1 cellular context compared by ENCODE assay signal in the genomic region with DNA sequence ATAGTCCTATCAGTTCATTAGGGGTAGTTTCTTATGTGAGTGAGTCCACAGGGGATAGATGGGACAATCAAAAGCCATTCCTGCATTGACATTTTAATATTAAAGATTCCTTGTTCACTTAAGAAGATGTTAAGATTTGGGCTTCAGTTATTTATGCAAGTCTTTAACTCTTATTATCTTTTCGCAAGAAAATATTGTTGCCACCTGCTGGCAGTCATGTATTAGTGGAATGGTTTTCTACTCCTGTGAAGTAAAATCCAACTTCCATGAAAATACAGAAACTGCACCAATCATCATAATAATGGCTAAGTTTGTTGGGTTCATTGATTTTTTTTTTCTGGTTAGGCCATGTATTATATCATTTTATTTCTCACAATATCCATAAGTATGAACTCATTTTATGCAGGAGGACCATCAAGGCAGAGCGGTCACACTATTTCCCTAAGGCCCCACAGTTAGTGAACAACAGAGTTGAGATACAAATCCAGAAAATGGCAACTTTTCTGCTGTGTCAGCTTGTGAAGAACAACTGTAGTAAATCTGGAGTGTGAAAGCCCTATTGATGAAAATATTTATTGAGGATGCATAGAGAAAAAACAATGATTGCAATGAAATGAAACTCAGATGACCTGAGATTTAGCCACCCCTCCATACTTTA.
TF ChIP-seq lines count a peak whose summit lies in the region.

No MANE protein-coding gene starts in this region.

TF ChIP-seq in HCT116, 20 proteins besides CTCF, POLR2A, EP300 and RAD21 (continued from another document):
- TF ChIP-seq, protein P1, sequence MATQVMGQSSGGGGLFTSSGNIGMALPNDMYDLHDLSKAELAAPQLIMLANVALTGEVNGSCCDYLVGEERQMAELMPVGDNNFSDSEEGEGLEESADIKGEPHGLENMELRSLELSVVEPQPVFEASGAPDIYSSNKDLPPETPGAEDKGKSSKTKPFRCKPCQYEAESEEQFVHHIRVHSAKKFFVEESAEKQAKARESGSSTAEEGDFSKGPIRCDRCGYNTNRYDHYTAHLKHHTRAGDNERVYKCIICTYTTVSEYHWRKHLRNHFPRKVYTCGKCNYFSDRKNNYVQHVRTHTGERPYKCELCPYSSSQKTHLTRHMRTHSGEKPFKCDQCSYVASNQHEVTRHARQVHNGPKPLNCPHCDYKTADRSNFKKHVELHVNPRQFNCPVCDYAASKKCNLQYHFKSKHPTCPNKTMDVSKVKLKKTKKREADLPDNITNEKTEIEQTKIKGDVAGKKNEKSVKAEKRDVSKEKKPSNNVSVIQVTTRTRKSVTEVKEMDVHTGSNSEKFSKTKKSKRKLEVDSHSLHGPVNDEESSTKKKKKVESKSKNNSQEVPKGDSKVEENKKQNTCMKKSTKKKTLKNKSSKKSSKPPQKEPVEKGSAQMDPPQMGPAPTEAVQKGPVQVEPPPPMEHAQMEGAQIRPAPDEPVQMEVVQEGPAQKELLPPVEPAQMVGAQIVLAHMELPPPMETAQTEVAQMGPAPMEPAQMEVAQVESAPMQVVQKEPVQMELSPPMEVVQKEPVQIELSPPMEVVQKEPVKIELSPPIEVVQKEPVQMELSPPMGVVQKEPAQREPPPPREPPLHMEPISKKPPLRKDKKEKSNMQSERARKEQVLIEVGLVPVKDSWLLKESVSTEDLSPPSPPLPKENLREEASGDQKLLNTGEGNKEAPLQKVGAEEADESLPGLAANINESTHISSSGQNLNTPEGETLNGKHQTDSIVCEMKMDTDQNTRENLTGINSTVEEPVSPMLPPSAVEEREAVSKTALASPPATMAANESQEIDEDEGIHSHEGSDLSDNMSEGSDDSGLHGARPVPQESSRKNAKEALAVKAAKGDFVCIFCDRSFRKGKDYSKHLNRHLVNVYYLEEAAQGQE (IDR thresholded peaks at IDR 0.05; ENCODE audit: low read depth) = no peak
- TF ChIP-seq ZFX (IDR thresholded peaks at IDR 0.05) (no peak), SIN3A (IDR thresholded peaks at IDR 0.05; ENCODE audit: low read depth) (no peak), JUND (IDR thresholded peaks at IDR 0.05) (no peak), TCF7L2 (IDR thresholded peaks at IDR 0.05; ENCODE audit: borderline replicate concordance, extremely low read depth, insufficient read depth, insufficient read length) (no peak), EGR1 (IDR thresholded peaks at IDR 0.05; ENCODE audit: low read depth) (no peak), FOSL1 (IDR thresholded peaks at IDR 0.05; ENCODE audit: low read depth) (no peak), ELF1 (IDR thresholded peaks at IDR 0.05; ENCODE audit: borderline replicate concordance, low read depth) (no peak), CEBPB (IDR thresholded peaks at IDR 0.05; ENCODE audit: low read depth) (no peak), YY1 (IDR thresholded peaks at IDR 0.05; ENCODE audit: extremely low read depth, insufficient replicate concordance, low read depth, low read length) (no peak), SRF (IDR thresholded peaks at IDR 0.05; ENCODE audit: low read depth) (no peak), POLR2AphosphoS5 (IDR thresholded peaks at IDR 0.05; ENCODE audit: low read depth, low read length) (no peak), CBX3 (IDR thresholded peaks at IDR 0.05; ENCODE audit: low read depth) (no peak)
- TF ChIP-seq, protein P2, sequence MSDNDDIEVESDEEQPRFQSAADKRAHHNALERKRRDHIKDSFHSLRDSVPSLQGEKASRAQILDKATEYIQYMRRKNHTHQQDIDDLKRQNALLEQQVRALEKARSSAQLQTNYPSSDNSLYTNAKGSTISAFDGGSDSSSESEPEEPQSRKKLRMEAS (IDR thresholded peaks at IDR 0.05) = no peak
- TF ChIP-seq, protein P3, sequence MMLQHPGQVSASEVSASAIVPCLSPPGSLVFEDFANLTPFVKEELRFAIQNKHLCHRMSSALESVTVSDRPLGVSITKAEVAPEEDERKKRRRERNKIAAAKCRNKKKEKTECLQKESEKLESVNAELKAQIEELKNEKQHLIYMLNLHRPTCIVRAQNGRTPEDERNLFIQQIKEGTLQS (IDR thresholded peaks at IDR 0.05) = no peak
- TF ChIP-seq, protein P4, sequence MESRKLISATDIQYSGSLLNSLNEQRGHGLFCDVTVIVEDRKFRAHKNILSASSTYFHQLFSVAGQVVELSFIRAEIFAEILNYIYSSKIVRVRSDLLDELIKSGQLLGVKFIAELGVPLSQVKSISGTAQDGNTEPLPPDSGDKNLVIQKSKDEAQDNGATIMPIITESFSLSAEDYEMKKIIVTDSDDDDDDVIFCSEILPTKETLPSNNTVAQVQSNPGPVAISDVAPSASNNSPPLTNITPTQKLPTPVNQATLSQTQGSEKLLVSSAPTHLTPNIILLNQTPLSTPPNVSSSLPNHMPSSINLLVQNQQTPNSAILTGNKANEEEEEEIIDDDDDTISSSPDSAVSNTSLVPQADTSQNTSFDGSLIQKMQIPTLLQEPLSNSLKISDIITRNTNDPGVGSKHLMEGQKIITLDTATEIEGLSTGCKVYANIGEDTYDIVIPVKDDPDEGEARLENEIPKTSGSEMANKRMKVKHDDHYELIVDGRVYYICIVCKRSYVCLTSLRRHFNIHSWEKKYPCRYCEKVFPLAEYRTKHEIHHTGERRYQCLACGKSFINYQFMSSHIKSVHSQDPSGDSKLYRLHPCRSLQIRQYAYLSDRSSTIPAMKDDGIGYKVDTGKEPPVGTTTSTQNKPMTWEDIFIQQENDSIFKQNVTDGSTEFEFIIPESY (IDR thresholded peaks at IDR 0.05; ENCODE audit: extremely low read depth, insufficient replicate concordance, low read length) = no peak
